Comparison of ENCODE assay signal across 13 cellular contexts in the genomic region with DNA sequence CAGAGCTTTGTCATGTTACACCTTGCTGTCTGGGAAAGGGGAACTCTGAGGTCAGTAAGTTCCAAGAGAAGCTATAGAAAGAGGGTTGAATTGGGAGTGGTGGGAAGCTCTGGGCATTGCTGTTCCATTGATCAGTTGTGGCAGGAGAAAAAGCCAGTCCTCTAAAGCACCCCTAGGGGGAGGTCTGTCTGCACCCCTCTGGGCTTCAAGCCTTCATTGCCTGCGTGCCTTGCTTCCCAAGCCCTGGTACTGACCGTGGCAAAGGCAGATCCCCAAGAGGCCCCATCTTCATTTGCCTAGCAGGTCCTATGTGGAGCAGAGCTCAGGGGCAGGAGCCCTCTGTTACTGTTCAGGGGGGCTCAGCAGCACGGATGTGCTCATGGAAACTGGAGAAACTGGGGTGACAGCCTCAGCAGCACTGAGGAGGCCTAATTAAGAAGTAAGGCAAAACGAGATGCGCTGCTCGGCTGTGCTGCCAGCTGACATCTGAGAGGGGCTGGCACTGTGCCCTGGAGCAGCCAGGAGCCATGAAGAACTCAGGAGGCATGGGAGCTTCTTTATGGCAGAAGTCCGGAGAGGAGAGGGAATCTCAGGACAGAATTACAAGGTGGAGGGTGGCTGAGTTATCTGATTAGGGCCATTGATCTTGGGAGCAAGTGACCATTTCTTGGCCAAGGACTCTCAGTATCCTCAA.
A peak's percentile ranks its signal among the peaks of the same experiment; 100 is the strongest.
DNase-seq lines count a peak whose midpoint lies in the region; ATAC-seq and TF ChIP-seq lines count a peak whose summit lies in the region.
"Had no signal": no experiment of that assay in that cellular context is flagged by ENCODE, and none has a peak within 500 bp of the region (broad histone marks: within the 10 kb centered on the region; RNA-seq: fewer than 3 reads in every experiment).

No MANE protein-coding gene starts in this region.

- ATAC-seq in SK-N-SH treated with all-trans-retinoic acid at 6 μM for 48 hours (peak; percentile 70), GM18867 (IDR thresholded peaks at IDR 0.05; ENCODE audit: unreplicated experiment) (no peak), gastroesophageal sphincter (no peak)
- ATAC-seq: activated T-cell treated with anti-CD3 and anti-CD28 coated beads, Interleukin-2, amount 50 U/mL, for 72 hours had no signal

- TF ChIP-seq POLR2A in gastroesophageal sphincter (IDR thresholded peaks at IDR 0.05) = no peak

- peak overlapping the region; percentile 94 for H3K27ac ChIP-seq in HL-60 (replicated peaks)
- H3K27ac ChIP-seq in gastroesophageal sphincter = no peak overlapping the region

- no peaks in the 10 kb centered on the region for H3K4me1 ChIP-seq in gastroesophageal sphincter

- H3K4me3 ChIP-seq in HL-60 (replicated peaks; ENCODE audit: insufficient read depth, low read length) = no peak overlapping the region
- H3K4me3 ChIP-seq in kidney epithelial cell (ENCODE audit: low read depth, low read length) = no peak overlapping the region
- H3K4me3 ChIP-seq in gastroesophageal sphincter = no peak overlapping the region
- H3K4me3 ChIP-seq: stomach had no signal

- TF ChIP-seq CTCF in HL-60 (IDR thresholded peaks at IDR 0.05; ENCODE audit: insufficient read depth, low read length) (no peak), kidney epithelial cell (IDR thresholded peaks at IDR 0.05; ENCODE audit: insufficient read depth, low read length, poor library complexity, severe bottlenecking) (peak; percentile 17), gastroesophageal sphincter (IDR thresholded peaks at IDR 0.05) (no peak)

- no peak for TF ChIP-seq EP300 in gastroesophageal sphincter (IDR thresholded peaks at IDR 0.05)

- H3K27me3 ChIP-seq in HL-60 (ENCODE audit: insufficient read depth, poor library complexity, severe bottlenecking) (no peaks in the 10 kb centered on the region), kidney epithelial cell (ENCODE audit: control insufficient read depth, insufficient read depth, low read length) (peaks cover 18% of the 10 kb centered on the region), gastroesophageal sphincter (no peaks in the 10 kb centered on the region)
- H3K27me3 ChIP-seq: stomach had no signal

- 39 to 83% methylated on average over 1 to 2 of the region's 7 CpGs for WGBS in gastroesophageal sphincter (ENCODE audit: low coverage in 1 of 2), 2 donors

- H3K36me3 ChIP-seq in kidney epithelial cell (ENCODE audit: control insufficient read depth, insufficient read depth, low read length) (no peaks in the 10 kb centered on the region), gastroesophageal sphincter (no peaks in the 10 kb centered on the region)
- H3K36me3 ChIP-seq: stomach had no signal

- H3K9me3 ChIP-seq in gastroesophageal sphincter = no peaks in the 10 kb centered on the region
- H3K9me3 ChIP-seq: stomach had no signal

- peak; percentile 51 for DNase-seq in DMS79 treated with DMSO at 0.1 percent for 48 hours (lab: John Stamatoyannopoulos, UW)
- no peak for DNase-seq in HL-60 (ENCODE audit: low read depth in 1 of 2, low spot score in 1 of 2)
- no peak for DNase-seq in kidney epithelial cell (ENCODE audit: low read depth)
- DNase-seq in OCI-M2 (lab: John Stamatoyannopoulos, UW; ENCODE audit: unreplicated experiment) = no peak
- DNase-seq in activated T-cell treated with anti-CD3 and anti-CD28 coated beads for 4 hours = no peak
- DNase-seq: activated T-cell treated with anti-CD3 and anti-CD28 coated beads, Interleukin-2, amount 50 U/mL, for 72 hours; cortex of kidney; DMS153; hippocampal formation; stomach had no signal

TF ChIP-seq in SK-N-SH treated with all-trans-retinoic acid at 6 μM for 48 hours, 23 proteins besides CTCF, POLR2A, EP300 and RAD21:
- TF ChIP-seq, protein P1, sequence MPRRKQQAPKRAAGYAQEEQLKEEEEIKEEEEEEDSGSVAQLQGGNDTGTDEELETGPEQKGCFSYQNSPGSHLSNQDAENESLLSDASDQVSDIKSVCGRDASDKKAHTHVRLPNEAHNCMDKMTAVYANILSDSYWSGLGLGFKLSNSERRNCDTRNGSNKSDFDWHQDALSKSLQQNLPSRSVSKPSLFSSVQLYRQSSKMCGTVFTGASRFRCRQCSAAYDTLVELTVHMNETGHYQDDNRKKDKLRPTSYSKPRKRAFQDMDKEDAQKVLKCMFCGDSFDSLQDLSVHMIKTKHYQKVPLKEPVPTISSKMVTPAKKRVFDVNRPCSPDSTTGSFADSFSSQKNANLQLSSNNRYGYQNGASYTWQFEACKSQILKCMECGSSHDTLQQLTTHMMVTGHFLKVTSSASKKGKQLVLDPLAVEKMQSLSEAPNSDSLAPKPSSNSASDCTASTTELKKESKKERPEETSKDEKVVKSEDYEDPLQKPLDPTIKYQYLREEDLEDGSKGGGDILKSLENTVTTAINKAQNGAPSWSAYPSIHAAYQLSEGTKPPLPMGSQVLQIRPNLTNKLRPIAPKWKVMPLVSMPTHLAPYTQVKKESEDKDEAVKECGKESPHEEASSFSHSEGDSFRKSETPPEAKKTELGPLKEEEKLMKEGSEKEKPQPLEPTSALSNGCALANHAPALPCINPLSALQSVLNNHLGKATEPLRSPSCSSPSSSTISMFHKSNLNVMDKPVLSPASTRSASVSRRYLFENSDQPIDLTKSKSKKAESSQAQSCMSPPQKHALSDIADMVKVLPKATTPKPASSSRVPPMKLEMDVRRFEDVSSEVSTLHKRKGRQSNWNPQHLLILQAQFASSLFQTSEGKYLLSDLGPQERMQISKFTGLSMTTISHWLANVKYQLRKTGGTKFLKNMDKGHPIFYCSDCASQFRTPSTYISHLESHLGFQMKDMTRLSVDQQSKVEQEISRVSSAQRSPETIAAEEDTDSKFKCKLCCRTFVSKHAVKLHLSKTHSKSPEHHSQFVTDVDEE (CRISPR knock-in tag; IDR thresholded peaks at IDR 0.05) = no peak
- TF ChIP-seq ZC3H10 (CRISPR knock-in tag; IDR thresholded peaks at IDR 0.05) (no peak), ZNF70 (CRISPR knock-in tag; IDR thresholded peaks at IDR 0.05) (no peak), SNAI2 (CRISPR knock-in tag; IDR thresholded peaks at IDR 0.05) (no peak), TOX (CRISPR knock-in tag; IDR thresholded peaks at IDR 0.05; ENCODE audit: borderline replicate concordance) (no peak), RARB (CRISPR knock-in tag; IDR thresholded peaks at IDR 0.05) (no peak), ZFP3 (CRISPR knock-in tag; IDR thresholded peaks at IDR 0.05) (no peak), CSDC2 (CRISPR knock-in tag; IDR thresholded peaks at IDR 0.05) (no peak), ZNF8 (CRISPR knock-in tag; IDR thresholded peaks at IDR 0.05) (no peak), ESRRG (CRISPR knock-in tag; IDR thresholded peaks at IDR 0.05) (no peak), BACH2 (CRISPR knock-in tag; IDR thresholded peaks at IDR 0.05; ENCODE audit: borderline replicate concordance) (no peak)
